ENCODE assay signal across 15 cellular contexts in the genomic region with DNA sequence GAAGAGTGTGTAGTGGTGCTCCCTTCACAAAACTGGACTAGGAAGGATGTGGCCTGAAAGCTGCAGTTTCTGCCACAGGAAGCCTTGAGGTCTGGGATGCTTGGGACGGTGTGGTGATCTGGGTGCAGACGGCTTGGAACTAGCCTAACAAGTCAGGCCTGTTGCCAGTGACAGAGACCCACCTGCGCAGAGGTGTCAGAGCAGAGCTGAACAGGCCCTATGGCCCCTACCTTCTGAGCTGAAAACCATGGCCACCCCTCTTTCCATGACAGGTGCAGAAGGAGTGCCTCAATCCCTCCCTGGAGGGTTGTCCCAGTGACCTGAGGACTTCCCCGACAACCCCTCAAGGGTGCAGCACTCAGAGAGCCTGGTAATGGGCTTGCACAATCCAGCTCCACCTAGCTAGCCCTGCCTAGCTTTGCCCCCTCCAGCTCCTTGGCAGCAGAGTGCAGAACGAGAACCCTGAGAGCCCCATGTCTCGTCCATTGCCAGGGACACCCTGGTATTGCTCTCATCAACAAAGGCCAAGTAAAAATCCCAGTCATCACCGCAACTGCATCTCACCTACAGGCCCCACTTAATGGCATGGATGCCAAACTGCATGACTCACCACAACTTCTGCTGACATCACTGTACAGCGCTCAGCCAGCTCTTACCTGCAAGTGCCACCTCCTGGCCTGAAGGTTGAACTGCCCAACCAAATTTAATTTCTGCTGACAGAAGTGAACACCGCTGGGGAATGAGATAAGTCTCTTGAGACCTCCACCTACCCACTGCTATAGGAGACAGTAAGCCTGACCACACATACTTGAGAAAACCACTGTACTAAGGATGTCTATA.
DNase-seq lines count a peak whose midpoint lies in the region; ATAC-seq, FAIRE-seq and TF ChIP-seq lines count a peak whose summit lies in the region.
"Had no signal": no experiment of that assay in that cellular context is flagged by ENCODE, and none has a peak within 500 bp of the region (broad histone marks: within the 10 kb centered on the region; RNA-seq: fewer than 3 reads in every experiment).

No MANE protein-coding gene starts in this region.

- peaks cover 21% of the 10 kb centered on the region for H3K9me3 Mint-ChIP-seq in progenitor cell of endocrine pancreas (ENCODE audit: low read depth)

- no peak overlapping the region for H3K4me3 Mint-ChIP-seq in progenitor cell of endocrine pancreas (ENCODE audit: low read depth)
- H3K4me3 Mint-ChIP-seq: activated CD8-positive, alpha-beta memory T cell treated with anti-CD3 and anti-CD28 coated beads, Interleukin-2, amount 10 ng/mL, durations not matched to agents 7 days and 5 days; brain had no signal

- no peak overlapping the region for H3K27ac Mint-ChIP-seq in progenitor cell of endocrine pancreas
- H3K27ac Mint-ChIP-seq: activated CD8-positive, alpha-beta memory T cell treated with anti-CD3 and anti-CD28 coated beads, Interleukin-2, amount 10 ng/mL, durations not matched to agents 7 days and 5 days; brain had no signal

- H4K20me1 ChIP-seq in MM.1S (ENCODE audit: insufficient read depth, low read length): no peaks in the 10 kb centered on the region
- H4K20me1 ChIP-seq in endothelial cell of umbilical vein (replicated peaks; ENCODE audit: control insufficient read depth, extremely low read depth, insufficient read depth, low read length): no peaks in the 10 kb centered on the region

- POLR2A ChIA-PET in endothelial cell of umbilical vein (lab: Charles Lee): no interaction called here

- BruUV-seq in endothelial cell of umbilical vein (replicated peaks; lab: Mats Ljungman, UMichigan): no TSS peak

- H3K4me3 ChIP-seq in MM.1S (ENCODE audit: low read length) (no peak overlapping the region), endothelial cell of umbilical vein (replicated peaks in 1 of 3; ENCODE audit: insufficient read depth in 1 of 3, low read depth in 1 of 3, low read length in 3 of 3) (no peak overlapping the region)
- H3K4me3 ChIP-seq: heart right ventricle, upper lobe of left lung had no signal

- dilution Hi-C loops in endothelial cell of umbilical vein (cut with MboI; ENCODE audit: extremely low pct_ligation_motif_present, low sequenced_read_pairs): no loop called here

- H3K36me3 ChIP-seq in MM.1S (replicated peaks; ENCODE audit: insufficient read depth, low read length): no peaks in the 10 kb centered on the region
- H3K36me3 ChIP-seq in endothelial cell of umbilical vein (ENCODE audit: control insufficient read depth in 2 of 2, extremely low read depth in 1 of 2, insufficient read depth in 2 of 2, low read length in 2 of 2): no peaks in the 10 kb centered on the region
- H3K36me3 ChIP-seq: heart right ventricle, neutrophil, upper lobe of left lung had no signal

- no peaks in the 10 kb centered on the region for H3K4me1 Mint-ChIP-seq in progenitor cell of endocrine pancreas (ENCODE audit: low read depth)
- H3K4me1 Mint-ChIP-seq: activated CD8-positive, alpha-beta memory T cell treated with anti-CD3 and anti-CD28 coated beads, Interleukin-2, amount 10 ng/mL, durations not matched to agents 7 days and 5 days; brain had no signal

- CTCF ChIA-PET in endothelial cell of umbilical vein (lab: Charles Lee): interaction anchor here (1.5 kb wide), 1 partner anchor 869 kb away, joined by 6 read pairs; no protein-coding TSS in a partner anchor

- H2AFZ ChIP-seq in MM.1S (ENCODE audit: low read length) (no peak overlapping the region), endothelial cell of umbilical vein (ENCODE audit: low read depth, low read length) (no peak overlapping the region)

- intact Hi-C loops in endothelial cell of umbilical vein (cut with micrococcal nuclease): no loop called here

- H3K36me3 Mint-ChIP-seq in progenitor cell of endocrine pancreas (ENCODE audit: insufficient read depth): peaks cover 2% of the 10 kb centered on the region
- H3K36me3 Mint-ChIP-seq: activated CD8-positive, alpha-beta memory T cell treated with anti-CD3 and anti-CD28 coated beads, Interleukin-2, amount 10 ng/mL, durations not matched to agents 7 days and 5 days; brain had no signal

- H3K4me1 ChIP-seq in MM.1S (ENCODE audit: low read length) (no peaks in the 10 kb centered on the region), endothelial cell of umbilical vein (ENCODE audit: control insufficient read depth, extremely low read depth, insufficient read depth, low read length) (no peaks in the 10 kb centered on the region)
- H3K4me1 ChIP-seq: heart right ventricle, upper lobe of left lung had no signal

- peak; percentile 60 for TF ChIP-seq CTCF in MM.1S (IDR thresholded peaks at IDR 0.05; ENCODE audit: low read length)
- no peak for TF ChIP-seq CTCF in endothelial cell of umbilical vein (IDR thresholded peaks at IDR 0.05; ENCODE audit: extremely low read depth in 1 of 2, insufficient read depth in 1 of 2, low read depth in 1 of 2, low read length in 2 of 2)
- TF ChIP-seq CTCF in progenitor cell of endocrine pancreas (IDR thresholded peaks at IDR 0.05; ENCODE audit: unreplicated experiment): peak; percentile 31

- H3K9me1 ChIP-seq in endothelial cell of umbilical vein (replicated peaks; ENCODE audit: control insufficient read depth, extremely low read depth, insufficient read depth, low read length): no peaks in the 10 kb centered on the region

- H3K4me2 ChIP-seq in MM.1S (ENCODE audit: low read depth, low read length) (no peak overlapping the region), endothelial cell of umbilical vein (ENCODE audit: insufficient read depth, low read length) (no peak overlapping the region)

- H3K27ac ChIP-seq in MM.1S (ENCODE audit: low read length): no peak overlapping the region
- H3K27ac ChIP-seq in endothelial cell of umbilical vein (ENCODE audit: insufficient read depth, low read depth, low read length): no peak overlapping the region
- H3K27ac ChIP-seq: heart right ventricle, neutrophil, upper lobe of left lung had no signal

- H3F3A ChIP-seq in MM.1S (ENCODE audit: insufficient read depth, low read length): no peaks in the 10 kb centered on the region

- no peaks in the 10 kb centered on the region for H3K9me3 ChIP-seq in MM.1S (replicated peaks; ENCODE audit: insufficient read depth, low read length)
- no peaks in the 10 kb centered on the region for H3K9me3 ChIP-seq in endothelial cell of umbilical vein (replicated peaks; ENCODE audit: control insufficient read depth, insufficient read depth, low read length)
- H3K9me3 ChIP-seq: neutrophil had no signal

- ATAC-seq in HG03571 (IDR thresholded peaks at IDR 0.05; ENCODE audit: unreplicated experiment): no peak
- no peak for ATAC-seq in GM21619 (IDR thresholded peaks at IDR 0.05; ENCODE audit: unreplicated experiment)
- ATAC-seq: activated CD8-positive, alpha-beta memory T cell treated with anti-CD3 and anti-CD28 coated beads, Interleukin-2, amount 10 ng/mL, durations not matched to agents 7 days and 5 days had no signal

- H3K9me2 ChIP-seq in MM.1S (replicated peaks; ENCODE audit: insufficient read depth, low read length): no peaks in the 10 kb centered on the region

- no peak for TF ChIP-seq POLR2A in endothelial cell of umbilical vein (IDR thresholded peaks at IDR 0.05; ENCODE audit: low read depth, low read length)

- no peaks in the 10 kb centered on the region for H3K27me3 Mint-ChIP-seq in progenitor cell of endocrine pancreas
- H3K27me3 Mint-ChIP-seq: activated CD8-positive, alpha-beta memory T cell treated with anti-CD3 and anti-CD28 coated beads, Interleukin-2, amount 10 ng/mL, durations not matched to agents 7 days and 5 days; brain had no signal

- no peak for FAIRE-seq in endothelial cell of umbilical vein (lab: Jason Lieb, UNC)
- FAIRE-seq: GM12892 had no signal

- H3K27me3 ChIP-seq in MM.1S (replicated peaks; ENCODE audit: insufficient read depth, low read length): no peaks in the 10 kb centered on the region
- H3K27me3 ChIP-seq in endothelial cell of umbilical vein (ENCODE audit: control insufficient read depth in 2 of 2, insufficient read depth in 2 of 2, low read length in 2 of 2): no peaks in the 10 kb centered on the region
- H3K27me3 ChIP-seq: heart right ventricle, neutrophil, upper lobe of left lung had no signal

- H3K79me2 ChIP-seq in MM.1S (ENCODE audit: low read length) (no peaks in the 10 kb centered on the region), endothelial cell of umbilical vein (ENCODE audit: control insufficient read depth, insufficient read depth, low read length) (no peaks in the 10 kb centered on the region)

- peak; percentile 9 for DNase-seq in NCI-H2029 (lab: John Stamatoyannopoulos, UW)
- DNase-seq in NCI-H2029 treated with DMSO at 0.1 percent for 48 hours (lab: John Stamatoyannopoulos, UW): no peak
- peak; percentile 71 for DNase-seq in MM.1S
- DNase-seq in endothelial cell of umbilical vein (ENCODE audit: low read depth, low spot score): no peak
- no peak for DNase-seq in progenitor cell of endocrine pancreas (ENCODE audit: low spot score, unreplicated experiment)
- DNase-seq in activated CD4-positive, CD25-positive, alpha-beta regulatory T cell (lab: John Stamatoyannopoulos, UW): no peak
- DNase-seq: activated CD8-positive, alpha-beta memory T cell treated with anti-CD3 and anti-CD28 coated beads, Interleukin-2, amount 10 ng/mL, durations not matched to agents 7 days and 5 days; heart right ventricle; NCI-H187 treated with DMSO at 0.1 percent for 48 hours had no signal

- H3K9ac ChIP-seq in MM.1S (ENCODE audit: low read length) (no peak overlapping the region), endothelial cell of umbilical vein (replicated peaks; ENCODE audit: extremely low read depth, insufficient read depth, low read length) (no peak overlapping the region)

TF ChIP-seq in endothelial cell of umbilical vein, 7 proteins besides CTCF, POLR2A, EP300 and RAD21:
- TF ChIP-seq MYC (IDR thresholded peaks at IDR 0.05; ENCODE audit: low read depth, low read length) (no peak), JUN (IDR thresholded peaks at IDR 0.05; ENCODE audit: borderline replicate concordance, insufficient read depth, insufficient read length, low read depth) (peak; percentile 35)
TF ChIP-seq in endothelial cell of umbilical vein: peak in this region for 1.

Comparison
In these comparisons a context has a peak if more than half of its experiments do, and no peak if none do; other contexts are left out.
1. DNase-seq: peak in NCI-H2029 (single experiment) and MM.1S (single experiment); none in NCI-H2029 treated with DMSO at 0.1 percent for 48 hours (single experiment), endothelial cell of umbilical vein (single experiment), progenitor cell of endocrine pancreas (single experiment) and activated CD4-positive, CD25-positive, alpha-beta regulatory T cell (0 of 4).
2. CTCF ChIP-seq: peak in MM.1S (single experiment) and progenitor cell of endocrine pancreas (single experiment); none in endothelial cell of umbilical vein (0 of 2).